1 cellular context compared by ENCODE assay signal in the genomic region with DNA sequence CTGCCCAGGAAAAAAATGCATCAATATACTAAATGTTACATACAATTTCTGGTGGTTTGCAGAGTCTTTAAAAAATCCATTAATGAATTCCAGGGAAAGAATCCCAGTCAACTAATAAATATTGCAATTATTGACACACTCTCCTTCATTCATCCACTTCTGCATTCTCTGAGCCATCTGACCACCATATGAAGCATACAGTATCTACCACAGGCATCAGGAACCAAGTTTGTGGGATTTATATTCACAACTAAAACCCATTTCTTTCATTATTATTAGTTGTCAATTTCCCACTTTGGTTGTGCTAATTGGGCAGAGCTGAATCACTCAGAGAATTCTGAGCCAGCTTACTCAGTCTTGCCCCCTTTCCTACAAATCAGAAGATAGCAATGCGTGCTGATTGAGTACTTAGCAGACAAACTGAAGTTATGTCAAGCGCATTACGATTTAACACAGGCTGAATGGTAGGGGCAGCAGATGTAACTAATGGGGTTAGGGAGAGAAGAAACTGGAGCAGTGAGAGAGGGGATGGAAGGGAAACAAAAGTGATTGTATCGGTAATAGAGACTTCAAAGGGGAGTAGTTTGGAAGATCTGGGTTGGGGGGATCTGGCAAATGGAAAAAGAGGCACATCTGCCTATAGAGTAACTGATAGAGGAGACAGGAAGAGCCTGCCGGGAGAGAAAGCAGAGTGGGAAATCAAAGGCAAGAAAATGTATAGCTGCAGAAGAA.
TF ChIP-seq lines count a peak whose summit lies in the region.

No MANE protein-coding gene starts in this region.

TF ChIP-seq in WTC11, 78 proteins besides CTCF, POLR2A, EP300 and RAD21:
- TF ChIP-seq ZNF138 (CRISPR knock-in tag; conservative IDR thresholded peaks at IDR 0.05) (no peak), SOX15 (CRISPR knock-in tag; IDR thresholded peaks at IDR 0.05) (no peak), ZNF263 (CRISPR knock-in tag; IDR thresholded peaks at IDR 0.05; ENCODE audit: low read depth) (no peak), FOXP1 (CRISPR knock-in tag; IDR thresholded peaks at IDR 0.05; ENCODE audit: borderline replicate concordance) (no peak), HMGA2 (CRISPR knock-in tag; IDR thresholded peaks at IDR 0.05) (no peak), IRF2 (CRISPR knock-in tag; IDR thresholded peaks at IDR 0.05; ENCODE audit: borderline replicate concordance, low read depth) (no peak)
- TF ChIP-seq, protein P1, sequence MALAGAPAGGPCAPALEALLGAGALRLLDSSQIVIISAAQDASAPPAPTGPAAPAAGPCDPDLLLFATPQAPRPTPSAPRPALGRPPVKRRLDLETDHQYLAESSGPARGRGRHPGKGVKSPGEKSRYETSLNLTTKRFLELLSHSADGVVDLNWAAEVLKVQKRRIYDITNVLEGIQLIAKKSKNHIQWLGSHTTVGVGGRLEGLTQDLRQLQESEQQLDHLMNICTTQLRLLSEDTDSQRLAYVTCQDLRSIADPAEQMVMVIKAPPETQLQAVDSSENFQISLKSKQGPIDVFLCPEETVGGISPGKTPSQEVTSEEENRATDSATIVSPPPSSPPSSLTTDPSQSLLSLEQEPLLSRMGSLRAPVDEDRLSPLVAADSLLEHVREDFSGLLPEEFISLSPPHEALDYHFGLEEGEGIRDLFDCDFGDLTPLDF (CRISPR knock-in tag; IDR thresholded peaks at IDR 0.05) = no peak
